In genomic region chr2:7375901-7376300, GRCh38 we compare ENCODE assay signal across 30 cellular contexts.
"Had no signal": no experiment of that assay in that cellular context is flagged by ENCODE, and none has a peak within 500 bp of the region (broad histone marks: within the 10 kb centered on the region; RNA-seq: fewer than 3 reads in every experiment).

No MANE protein-coding gene starts in this region.

- H3K9me3 Mint-ChIP-seq: activated CD8-positive, alpha-beta T cell treated with anti-CD3 and anti-CD28 coated beads for 36 hours; activated naive CD4-positive, alpha-beta T cell treated with anti-CD3 and anti-CD28 coated beads, Interleukin-2, amount 50 U/mL, for 24 hours; activated T-helper 17 cell treated with anti-CD3 and anti-CD28 coated beads, Interleukin-2, amount 50 U/mL, for 72 hours had no signal

- H3K4me3 Mint-ChIP-seq: activated CD4-positive, alpha-beta T cell treated with anti-CD3 and anti-CD28 coated beads, Interleukin-2, amount 10 ng/mL, durations not matched to agents 24 days and 14 days; activated CD8-positive, alpha-beta T cell treated with anti-CD3 and anti-CD28 coated beads for 36 hours; activated naive CD4-positive, alpha-beta T cell treated with anti-CD3 and anti-CD28 coated beads, Interleukin-2, amount 50 U/mL, for 24 hours; activated naive CD8-positive, alpha-beta T cell treated with anti-CD3 and anti-CD28 coated beads, Interleukin-2, amount 10 ng/mL, durations not matched to agents 7 days and 5 days; activated T-cell treated with anti-CD3 and anti-CD28 coated beads, Interleukin-2, amount 50 U/mL, for 72 hours; activated T-helper 17 cell treated with anti-CD3 and anti-CD28 coated beads, Interleukin-2, amount 50 U/mL, for 72 hours had no signal

- H3K4me1 ChIP-seq: ascending aorta had no signal

- H3K27ac ChIP-seq: ascending aorta, SJCRH30, SK-N-MC, WERI-Rb-1 had no signal

- H3K36me3 Mint-ChIP-seq: activated naive CD4-positive, alpha-beta T cell treated with anti-CD3 and anti-CD28 coated beads, Interleukin-2, amount 50 U/mL, for 24 hours; activated naive CD8-positive, alpha-beta T cell treated with anti-CD3 and anti-CD28 coated beads, Interleukin-2, amount 10 ng/mL, durations not matched to agents 7 days and 5 days had no signal

- H3K27me3 ChIP-seq: ascending aorta, MG63, SJCRH30 had no signal

- H3K4me1 Mint-ChIP-seq: activated CD4-positive, alpha-beta T cell treated with anti-CD3 and anti-CD28 coated beads, Interleukin-2, amount 10 ng/mL, durations not matched to agents 24 days and 14 days; activated naive CD4-positive, alpha-beta T cell treated with anti-CD3 and anti-CD28 coated beads, Interleukin-2, amount 50 U/mL, for 24 hours; activated T-helper 17 cell treated with anti-CD3 and anti-CD28 coated beads, Interleukin-2, amount 50 U/mL, for 72 hours had no signal

- ATAC-seq: activated CD8-positive, alpha-beta T cell treated with anti-CD3 and anti-CD28 coated beads for 36 hours; activated T-cell treated with anti-CD3 and anti-CD28 coated beads, Interleukin-2, amount 50 U/mL, for 72 hours; activated T-helper 17 cell treated with anti-CD3 and anti-CD28 coated beads, Interleukin-2, amount 50 U/mL, for 72 hours; Panc1 had no signal

- H3K9me3 ChIP-seq: ascending aorta, MG63, SJCRH30 had no signal

- H3K4me3 ChIP-seq: ascending aorta, MG63, SJCRH30, SK-N-MC had no signal

- H3K27ac Mint-ChIP-seq: activated CD4-positive, alpha-beta T cell treated with anti-CD3 and anti-CD28 coated beads, Interleukin-2, amount 10 ng/mL, durations not matched to agents 24 days and 14 days; activated CD8-positive, alpha-beta T cell treated with anti-CD3 and anti-CD28 coated beads for 36 hours; activated naive CD4-positive, alpha-beta T cell treated with anti-CD3 and anti-CD28 coated beads, Interleukin-2, amount 50 U/mL, for 24 hours; activated naive CD8-positive, alpha-beta T cell treated with anti-CD3 and anti-CD28 coated beads, Interleukin-2, amount 10 ng/mL, durations not matched to agents 7 days and 5 days; activated T-cell treated with anti-CD3 and anti-CD28 coated beads, Interleukin-2, amount 50 U/mL, for 72 hours; activated T-helper 17 cell treated with anti-CD3 and anti-CD28 coated beads, Interleukin-2, amount 50 U/mL, for 72 hours had no signal

- H3K36me3 ChIP-seq: ascending aorta, MG63, SJCRH30, WERI-Rb-1 had no signal

- DNase-seq: activated CD4-positive, alpha-beta T cell treated with anti-CD3 and anti-CD28 coated beads for 1 hour; activated CD4-positive, alpha-beta T cell treated with anti-CD3 and anti-CD28 coated beads, Interleukin-2, amount 10 ng/mL, durations not matched to agents 24 days and 14 days; activated CD4-positive, alpha-beta T cell treated with anti-CD3 and anti-CD28 coated beads, Interleukin-2, amount 50 U/mL, for 4 hours; activated CD4-positive, CD25-positive, alpha-beta regulatory T cell; activated CD8-positive, alpha-beta T cell treated with anti-CD3 and anti-CD28 coated beads for 36 hours; activated effector memory CD4-positive, alpha-beta T cell treated with anti-CD3 and anti-CD28 coated beads, Interleukin-2, amount 50 U/mL, for 16 hours; activated naive CD4-positive, alpha-beta T cell; activated naive CD8-positive, alpha-beta T cell treated with anti-CD3 and anti-CD28 coated beads, Interleukin-2, amount 10 ng/mL, durations not matched to agents 7 days and 5 days; activated T-cell treated with anti-CD3 and anti-CD28 coated beads, Interleukin-2, amount 50 U/mL, for 1 hour; activated T-cell treated with anti-CD3 and anti-CD28 coated beads, Interleukin-2, amount 50 U/mL, for 72 hours; amygdala; Kasumi-1; KG1; MG63; MV-4-11; NCI-H1092; NCI-H146; NCI-H1930; NCI-H2081 treated with DMSO at 0.1 percent for 48 hours; NCI-H524 treated with DMSO at 0.1 percent for 48 hours; NCI-H748 treated with DMSO at 0.1 percent for 48 hours; SHP77; SJCRH30; T1000; WERI-Rb-1 had no signal
